Comparison of ENCODE assay signal across 22 cellular contexts in the genomic region with DNA sequence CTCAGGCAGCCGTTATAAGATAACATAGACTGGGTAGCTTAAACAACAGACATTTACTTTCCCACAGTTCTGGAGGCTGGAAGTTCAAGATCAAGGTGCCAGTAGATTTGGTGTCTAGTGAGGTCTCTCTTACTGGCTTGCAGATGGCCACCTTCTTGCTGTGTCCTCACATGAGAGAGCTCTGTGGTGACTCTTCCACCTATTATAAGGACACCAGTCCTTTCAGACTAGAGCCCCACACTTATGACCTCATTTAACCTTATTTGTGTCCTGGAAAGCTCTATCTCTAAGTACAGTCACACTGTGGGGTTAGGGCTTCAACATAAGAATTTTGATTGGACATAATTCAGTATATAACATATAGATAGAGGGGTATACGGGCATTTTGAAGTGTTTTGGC.
"Had no signal": no experiment of that assay in that cellular context is flagged by ENCODE, and none has a peak within 500 bp of the region (broad histone marks: within the 10 kb centered on the region; RNA-seq: fewer than 3 reads in every experiment).

No MANE protein-coding gene starts in this region.

- H3K27ac ChIP-seq: HL-60, RWPE1 had no signal

- H3K4me3 ChIP-seq: MG63 had no signal

- H3K9me3 ChIP-seq: MG63, SK-N-SH had no signal

- H3K27me3 ChIP-seq: MG63 had no signal

- DNase-seq: KBM-7, MG63, NCI-H1092 treated with DMSO at 0.1 percent for 48 hours, NCI-H1436, NCI-H187, NCI-H2029, NCI-H2081 treated with DMSO at 0.1 percent for 48 hours, NCI-H2171, NCI-H226, NCI-H446, NCI-H510A, NCI-H524 treated with DMSO at 0.1 percent for 48 hours, NCI-H69, NCI-H774, PC-3, SHP77, SK-N-SH, SW 1271 had no signal

- H3K36me3 ChIP-seq: MG63 had no signal

- H3K4me3 Mint-ChIP-seq: IgD-negative memory B cell had no signal

- ATAC-seq: Panc1, PC-3 had no signal

- H3K27ac Mint-ChIP-seq: IgD-negative memory B cell had no signal

- H3K27me3 Mint-ChIP-seq: IgD-negative memory B cell had no signal

- H3K9me3 Mint-ChIP-seq: IgD-negative memory B cell had no signal
